Comparison of ENCODE assay signal across 8 cellular contexts in genomic region chr7:72827839-72828591, GRCh38. TPM values are rescaled to one million over a fixed set of nuclear protein-coding genes. Genes with fewer than 3 reads are reported as not detected.
A peak's percentile ranks its signal among the peaks of the same experiment; 100 is the strongest.
DNase-seq lines count a peak whose midpoint lies in the region; TF ChIP-seq lines count a peak whose summit lies in the region.
"Not testable (repeated sequence)": the region's sequence is repeated elsewhere in the genome, so short reads cannot be mapped to it uniquely, and the experiment has no call there.

Gene TYW1B (minus strand): TSS chr7:72828200. CDS start chr7:72828075, 125 bp downstream.

- H3K27ac ChIP-seq in SJSA1 (peak within 1 kb of the TSS; percentile 34), neural progenitor cell (peak within 1 kb of the TSS; percentile 61), stomach smooth muscle (ENCODE audit: low read length) (peak within 1 kb of the TSS; percentile 69)

- H4K20me1 ChIP-seq in neural progenitor cell (ENCODE audit: low read depth): not testable (repeated sequence)

- not testable (repeated sequence) for TF ChIP-seq CTCF in HFF-Myc (IDR thresholded peaks at IDR 0.05; ENCODE audit: low read depth, low read length, missing control alignments); neural progenitor cell (IDR thresholded peaks at IDR 0.05)

- not testable (repeated sequence) for H3K27me3 ChIP-seq in SJSA1 (replicated peaks); neural progenitor cell; stomach smooth muscle (ENCODE audit: control insufficient read depth in 1 of 2, insufficient read depth in 2 of 2, low read length in 2 of 2)

- peak within 1 kb of the TSS; percentile 73 for H3K4me3 ChIP-seq in HFF-Myc (replicated peaks; ENCODE audit: low read depth, low read length)
- peak within 1 kb of the TSS; percentile 52 for H3K4me3 ChIP-seq in SJSA1
- peak within 1 kb of the TSS; percentile 85 for H3K4me3 ChIP-seq in neural progenitor cell
- peak within 1 kb of the TSS; percentile 80 to 82 for H3K4me3 ChIP-seq in stomach smooth muscle (ENCODE audit: low read length in 2 of 2)

- H2AFZ ChIP-seq in neural progenitor cell (replicated peaks): peak within 1 kb of the TSS; percentile 96

- H3K4me3 Mint-ChIP-seq in activated naive CD4-positive, alpha-beta T cell treated with anti-CD3 and anti-CD28 coated beads for 36 hours: peak within 1 kb of the TSS; percentile 94
- peak within 1 kb of the TSS; percentile 93 for H3K4me3 Mint-ChIP-seq in neural progenitor cell

- peaks cover 16% of the 10 kb centered on the region for H3K36me3 Mint-ChIP-seq in activated naive CD4-positive, alpha-beta T cell treated with anti-CD3 and anti-CD28 coated beads for 36 hours (ENCODE audit: low read depth)
- not testable (repeated sequence) for H3K36me3 Mint-ChIP-seq in neural progenitor cell

- peaks cover 19% of the 10 kb centered on the region for H3F3A ChIP-seq in neural progenitor cell (ENCODE audit: low read depth)

- intact Hi-C loops in activated naive CD4-positive, alpha-beta T cell treated with anti-CD3 and anti-CD28 coated beads for 36 hours (cut with micrococcal nuclease): loop anchor here (1.0 to 5.0 kb wide), 6 partner anchors 87 to 889 kb away; partner anchors contain the start of genes BAZ1B, STX1A and TBL2

- peak within 1 kb of the TSS; percentile 93 for H3K27ac Mint-ChIP-seq in activated naive CD4-positive, alpha-beta T cell treated with anti-CD3 and anti-CD28 coated beads for 36 hours
- H3K27ac Mint-ChIP-seq in neural progenitor cell: peak within 1 kb of the TSS; percentile 5

- DNase-seq in GM04503 (ENCODE audit: low read depth): peak; percentile 81
- DNase-seq in HFF-Myc (ENCODE audit: extremely low read depth, low read depth): peak; percentile 89
- DNase-seq in MV-4-11 (lab: John Stamatoyannopoulos, UW): peak; percentile 98
- DNase-seq in SJSA1 (ENCODE audit: low read depth in 1 of 2, low spot score in 2 of 2): peak; percentile 98 to 99
- DNase-seq in activated naive CD4-positive, alpha-beta T cell treated with anti-CD3 and anti-CD28 coated beads for 36 hours: peak; percentile 98
- DNase-seq in foreskin melanocyte: peak; percentile 95
- DNase-seq in neural progenitor cell (ENCODE audit: low spot score): peak; percentile 98

- peaks cover 11% of the 10 kb centered on the region for H3K36me3 ChIP-seq in SJSA1
- not testable (repeated sequence) for H3K36me3 ChIP-seq in neural progenitor cell; stomach smooth muscle (ENCODE audit: control insufficient read depth in 2 of 2, insufficient read depth in 2 of 2, low read length in 2 of 2)

- H3K27me3 Mint-ChIP-seq in activated naive CD4-positive, alpha-beta T cell treated with anti-CD3 and anti-CD28 coated beads for 36 hours (ENCODE audit: low read depth); neural progenitor cell (ENCODE audit: insufficient read depth, low read depth): not testable (repeated sequence)

- H3K79me2 ChIP-seq in neural progenitor cell (ENCODE audit: low read depth): peaks cover 40% of the 10 kb centered on the region

- not testable (repeated sequence) for H3K4me1 ChIP-seq in SJSA1 (replicated peaks); neural progenitor cell; stomach smooth muscle (ENCODE audit: control insufficient read depth, insufficient read depth, low read length)

- H3K4me1 Mint-ChIP-seq in activated naive CD4-positive, alpha-beta T cell treated with anti-CD3 and anti-CD28 coated beads for 36 hours (ENCODE audit: low read depth): peaks cover 40% of the 10 kb centered on the region
- H3K4me1 Mint-ChIP-seq in neural progenitor cell: peaks cover 16% of the 10 kb centered on the region

- H3K9ac ChIP-seq in neural progenitor cell (peak within 1 kb of the TSS; percentile 59), stomach smooth muscle (ENCODE audit: low read length in 2 of 2) (peak within 1 kb of the TSS; percentile 79 to 81)

- peak within 1 kb of the TSS; percentile 84 for H3K4me2 ChIP-seq in neural progenitor cell

- H3K9me3 Mint-ChIP-seq in activated naive CD4-positive, alpha-beta T cell treated with anti-CD3 and anti-CD28 coated beads for 36 hours; neural progenitor cell: not testable (repeated sequence)

- H3K9me3 ChIP-seq in SJSA1 (replicated peaks); neural progenitor cell (ENCODE audit: low read depth); stomach smooth muscle (ENCODE audit: control insufficient read depth in 2 of 2, low read length in 2 of 2): not testable (repeated sequence)

- CTCF ChIA-PET in activated naive CD4-positive, alpha-beta T cell treated with anti-CD3 and anti-CD28 coated beads for 36 hours (lab: Charles Lee): interaction anchor here (1.5 kb wide), 1 partner anchor 87 kb away, joined by 7 read pairs; no protein-coding TSS in a partner anchor

RNA-seq across cellular contexts. Expression of gene TYW1B, which starts in this region (rescaled TPM):
- 4.5 and 4.6 TPM in 2 replicates for total RNA-seq in SJSA1 (2014; rRNA removed; shearing (Covaris generic))
- total RNA-seq in activated naive CD4-positive, alpha-beta T cell treated with anti-CD3 and anti-CD28 coated beads for 36 hours: 1 to 10 TPM; 2.8 to 3.3 TPM
- total RNA-seq in neural progenitor cell (ENCODE audit: low replicate concordance): 3.6 and 4.4 TPM in 2 replicates

Comparison
In these comparisons a context has a peak if more than half of its experiments do, and no peak if none do; other contexts are left out.
1. Peak in every context shown above with its lines: DNase-seq, H3K4me3 ChIP-seq and H3K27ac ChIP-seq.